ENCODE assay signal across 15 cellular contexts in genomic region chr6:18307006-18307405, GRCh38. TPM values are rescaled to one million over a fixed set of nuclear protein-coding genes. Genes with fewer than 3 reads are reported as not detected.
DNase-seq lines count a peak whose midpoint lies in the region; ATAC-seq, FAIRE-seq and TF ChIP-seq lines count a peak whose summit lies in the region.
"Had no signal": no experiment of that assay in that cellular context is flagged by ENCODE, and none has a peak within 500 bp of the region (broad histone marks: within the 10 kb centered on the region; RNA-seq: fewer than 3 reads in every experiment).

No MANE protein-coding gene starts in this region.

- H3K9ac ChIP-seq in trophoblast cell (ENCODE audit: low read length): no peak overlapping the region
- H3K9ac ChIP-seq: KMS-11, parathyroid adenoma had no signal

- no peak for TF ChIP-seq CTCF in epithelial cell of esophagus (IDR thresholded peaks at IDR 0.05; ENCODE audit: insufficient read depth, low read depth, low read length, missing control alignments)

- H3K4ac ChIP-seq in trophoblast cell (ENCODE audit: low read depth, low read length): no peak overlapping the region

- peaks cover 8% of the 10 kb centered on the region for H3K27me3 Mint-ChIP-seq in activated naive CD8-positive, alpha-beta T cell treated with anti-CD3 and anti-CD28 coated beads, Interleukin-2, amount 50 U/mL, for 24 hours
- H3K27me3 Mint-ChIP-seq in activated naive CD8-positive, alpha-beta T cell treated with anti-CD3 and anti-CD28 coated beads for 36 hours: peaks cover 14% of the 10 kb centered on the region

- H2AFZ ChIP-seq in trophoblast cell (ENCODE audit: insufficient read depth, low read length, poor library complexity): no peak overlapping the region
- H2AFZ ChIP-seq: parathyroid adenoma had no signal

- H4K8ac ChIP-seq in trophoblast cell (ENCODE audit: low read depth, low read length): no peak overlapping the region

- H3K23ac ChIP-seq in trophoblast cell (ENCODE audit: low read length): no peak overlapping the region

- H4K12ac ChIP-seq in trophoblast cell (ENCODE audit: low read depth, low read length): no peak overlapping the region

- H3K4me1 Mint-ChIP-seq in activated naive CD8-positive, alpha-beta T cell treated with anti-CD3 and anti-CD28 coated beads, Interleukin-2, amount 50 U/mL, for 24 hours: no peaks in the 10 kb centered on the region
- no peaks in the 10 kb centered on the region for H3K4me1 Mint-ChIP-seq in activated naive CD8-positive, alpha-beta T cell treated with anti-CD3 and anti-CD28 coated beads for 36 hours

- no peaks in the 10 kb centered on the region for H3K36me3 Mint-ChIP-seq in activated naive CD8-positive, alpha-beta T cell treated with anti-CD3 and anti-CD28 coated beads, Interleukin-2, amount 50 U/mL, for 24 hours (ENCODE audit: low read depth)
- no peaks in the 10 kb centered on the region for H3K36me3 Mint-ChIP-seq in activated naive CD8-positive, alpha-beta T cell treated with anti-CD3 and anti-CD28 coated beads for 36 hours

- peak overlapping the region; percentile 48 for H3K27ac ChIP-seq in trophoblast cell (ENCODE audit: low read depth, low read length)
- H3K27ac ChIP-seq: heart right ventricle, KMS-11, parathyroid adenoma, vagina had no signal

- DNase-seq in activated naive CD8-positive, alpha-beta T cell treated with anti-CD3 and anti-CD28 coated beads, Interleukin-2, amount 50 U/mL, for 24 hours: no peak
- no peak for DNase-seq in activated naive CD8-positive, alpha-beta T cell treated with anti-CD3 and anti-CD28 coated beads for 36 hours
- DNase-seq in RCC 7860 (ENCODE audit: low spot score): peak; percentile 56
- DNase-seq in epithelial cell of esophagus (ENCODE audit: low read depth): peak; percentile 75
- peak in 1 of 2 donors; percentile 29 for DNase-seq in trophoblast cell
- no peak for DNase-seq in NCI-H146 (lab: John Stamatoyannopoulos, UW)
- DNase-seq in AML-193 (lab: John Stamatoyannopoulos, UW): no peak
- DNase-seq: activated naive CD4-positive, alpha-beta T cell treated with anti-CD3 and anti-CD28 coated beads, Interleukin-2, amount 50 U/mL, for 16 hours; heart right ventricle; NCI-H2029 treated with DMSO at 0.1 percent for 48 hours had no signal

- peak; percentile 61 for ATAC-seq in activated naive CD8-positive, alpha-beta T cell treated with anti-CD3 and anti-CD28 coated beads, Interleukin-2, amount 50 U/mL, for 24 hours
- no peak for ATAC-seq in GM18519 (IDR thresholded peaks at IDR 0.05; ENCODE audit: low FRiP score, unreplicated experiment)

- no peak overlapping the region for H3K18ac ChIP-seq in trophoblast cell (ENCODE audit: low read length)

- peaks cover 2% of the 10 kb centered on the region for H3K9me3 ChIP-seq in trophoblast cell (ENCODE audit: insufficient read depth, low read depth, low read length)
- H3K9me3 ChIP-seq: heart right ventricle, vagina had no signal

- H3K14ac ChIP-seq in trophoblast cell (ENCODE audit: low read length): no peak overlapping the region

- no peaks in the 10 kb centered on the region for H3K79me2 ChIP-seq in trophoblast cell (ENCODE audit: control insufficient read depth, insufficient read depth, low read length, poor library complexity)
- H3K79me2 ChIP-seq: parathyroid adenoma had no signal

- peaks cover 0 to 2% of the 10 kb centered on the region in 2 experiments for H3K4me1 ChIP-seq in trophoblast cell (ENCODE audit: control insufficient read depth in 1 of 2, insufficient read depth in 2 of 2, low read length in 2 of 2)
- H3K4me1 ChIP-seq: parathyroid adenoma, vagina had no signal

- no peaks in the 10 kb centered on the region for H3K27me3 ChIP-seq in trophoblast cell (ENCODE audit: insufficient read depth, low read length)
- H3K27me3 ChIP-seq: heart right ventricle, vagina had no signal

- H4K91ac ChIP-seq in trophoblast cell (ENCODE audit: low read depth, low read length): no peak overlapping the region

- no peak overlapping the region for H3K27ac Mint-ChIP-seq in activated naive CD8-positive, alpha-beta T cell treated with anti-CD3 and anti-CD28 coated beads, Interleukin-2, amount 50 U/mL, for 24 hours
- H3K27ac Mint-ChIP-seq in activated naive CD8-positive, alpha-beta T cell treated with anti-CD3 and anti-CD28 coated beads for 36 hours: no peak overlapping the region

- H2BK120ac ChIP-seq in trophoblast cell (ENCODE audit: insufficient read depth, low read length, poor library complexity): no peak overlapping the region

- H3K4me3 Mint-ChIP-seq in activated naive CD8-positive, alpha-beta T cell treated with anti-CD3 and anti-CD28 coated beads, Interleukin-2, amount 50 U/mL, for 24 hours: no peak overlapping the region
- no peak overlapping the region for H3K4me3 Mint-ChIP-seq in activated naive CD8-positive, alpha-beta T cell treated with anti-CD3 and anti-CD28 coated beads for 36 hours

- peak overlapping the region; percentile 37 for H3K4me2 ChIP-seq in trophoblast cell (ENCODE audit: low read length)
- H3K4me2 ChIP-seq: KMS-11 had no signal

- no peak overlapping the region for H2BK5ac ChIP-seq in trophoblast cell (ENCODE audit: low read depth, low read length, poor library complexity)

- no peak overlapping the region for H2AK5ac ChIP-seq in trophoblast cell (ENCODE audit: low read length)

- H3K4me3 ChIP-seq in epithelial cell of esophagus (ENCODE audit: low read length) (no peak overlapping the region), trophoblast cell (ENCODE audit: low read depth, low read length) (no peak overlapping the region)
- H3K4me3 ChIP-seq: heart right ventricle, vagina had no signal

- WGBS in trophoblast cell (ENCODE audit: extremely low coverage, insufficient coverage, insufficient read length): no CpG with 5 or more reads among the region's 2 CpGs

- H2BK12ac ChIP-seq in trophoblast cell (ENCODE audit: low read length): no peak overlapping the region

- H3K36me3 ChIP-seq in trophoblast cell (ENCODE audit: control insufficient read depth in 1 of 2, insufficient read depth in 2 of 2, low read length in 2 of 2): no peaks in the 10 kb centered on the region
- H3K36me3 ChIP-seq: heart right ventricle, vagina had no signal

- FAIRE-seq in RCC 7860 (lab: Jason Lieb, UNC): no peak
- FAIRE-seq: GM18507 had no signal

- H3K79me1 ChIP-seq in trophoblast cell (ENCODE audit: low read length): no peaks in the 10 kb centered on the region

- no peaks in the 10 kb centered on the region for H3K9me3 Mint-ChIP-seq in activated naive CD8-positive, alpha-beta T cell treated with anti-CD3 and anti-CD28 coated beads, Interleukin-2, amount 50 U/mL, for 24 hours
- peaks cover 1% of the 10 kb centered on the region for H3K9me3 Mint-ChIP-seq in activated naive CD8-positive, alpha-beta T cell treated with anti-CD3 and anti-CD28 coated beads for 36 hours

RNA-seq across cellular contexts. Expression of gene DEK, which starts 42.7 kb away (rescaled TPM):
- total RNA-seq in activated naive CD8-positive, alpha-beta T cell treated with anti-CD3 and anti-CD28 coated beads for 36 hours: 100 to 1,000 TPM; 223 to 241 TPM
- polyA plus RNA-seq in trophoblast cell (2013): 71.5 and 79.3 TPM in 2 replicates

Comparison
In these comparisons a context has a peak if more than half of its experiments do, and no peak if none do; other contexts are left out.
1. DNase-seq: peak in RCC 7860 (single experiment) and epithelial cell of esophagus (single experiment); none in activated naive CD8-positive, alpha-beta T cell treated with anti-CD3 and anti-CD28 coated beads, Interleukin-2, amount 50 U/mL, for 24 hours (single experiment), activated naive CD8-positive, alpha-beta T cell treated with anti-CD3 and anti-CD28 coated beads for 36 hours (single experiment), NCI-H146 (single experiment) and AML-193 (0 of 2).